1 cellular context compared by ENCODE assay signal in genomic region chr6:116500969-116501433, GRCh38.
TF ChIP-seq lines count a peak whose summit lies in the region.

No MANE protein-coding gene starts in this region.

TF ChIP-seq in HEK293, 187 proteins besides CTCF, POLR2A, EP300 and RAD21 (continued from another document and continues in another):
- TF ChIP-seq AEBP2 (tag by site-specific recombination; IDR thresholded peaks at IDR 0.05; ENCODE audit: borderline replicate concordance) (no peak), ZNF433 (tag by site-specific recombination; IDR thresholded peaks at IDR 0.05; ENCODE audit: low read depth) (no peak), TRIM28 (IDR thresholded peaks at IDR 0.05; ENCODE audit: borderline replicate concordance, low read length) (no peak), ZFHX2 (tag by site-specific recombination; conservative IDR thresholded peaks at IDR 0.05) (peak; percentile 82), ZNF24 (tag by site-specific recombination; IDR thresholded peaks at IDR 0.05) (no peak), ZBTB49 (tag by site-specific recombination; IDR thresholded peaks at IDR 0.05; ENCODE audit: low read depth) (no peak), ZNF639 (tag by site-specific recombination; IDR thresholded peaks at IDR 0.05) (no peak), ZNF549 (tag by site-specific recombination; IDR thresholded peaks at IDR 0.05) (no peak), ZNF280D (tag by site-specific recombination; IDR thresholded peaks at IDR 0.05) (no peak), ZNF362 (tag by site-specific recombination; IDR thresholded peaks at IDR 0.05) (no peak), PATZ1 (tag by site-specific recombination; IDR thresholded peaks at IDR 0.05) (no peak), REST (tag by site-specific recombination; IDR thresholded peaks at IDR 0.05) (no peak), ZNF664 (tag by site-specific recombination; IDR thresholded peaks at IDR 0.05) (no peak), ZNF513 (tag by site-specific recombination; IDR thresholded peaks at IDR 0.05) (no peak), SALL2 (tag by site-specific recombination; IDR thresholded peaks at IDR 0.05; ENCODE audit: borderline replicate concordance) (no peak), ZNF169 (tag by site-specific recombination; IDR thresholded peaks at IDR 0.05) (no peak), INSM2 (tag by site-specific recombination; IDR thresholded peaks at IDR 0.05) (no peak), ZNF266 (tag by site-specific recombination; IDR thresholded peaks at IDR 0.05; ENCODE audit: low read depth) (no peak), ZNF366 (tag by site-specific recombination; conservative IDR thresholded peaks at IDR 0.05) (no peak), ZNF768 (tag by site-specific recombination; IDR thresholded peaks at IDR 0.05) (no peak), ZNF423 (tag by site-specific recombination; IDR thresholded peaks at IDR 0.05) (no peak), ZNF558 (tag by site-specific recombination; IDR thresholded peaks at IDR 0.05) (no peak), ZNF777 (tag by site-specific recombination; IDR thresholded peaks at IDR 0.05; ENCODE audit: borderline replicate concordance) (no peak), ZBTB10 (tag by site-specific recombination; IDR thresholded peaks at IDR 0.05) (no peak), BCL11B (tag by site-specific recombination; IDR thresholded peaks at IDR 0.05; ENCODE audit: low read depth) (no peak), ZNF155 (tag by site-specific recombination; IDR thresholded peaks at IDR 0.05) (no peak), ZBTB1 (tag by site-specific recombination; IDR thresholded peaks at IDR 0.05) (no peak), ZNF548 (tag by site-specific recombination; IDR thresholded peaks at IDR 0.05) (no peak), ZBTB20 (tag by site-specific recombination; IDR thresholded peaks at IDR 0.05) (no peak; the same call in 1 of the 2 replicates), MYNN (tag by site-specific recombination; IDR thresholded peaks at IDR 0.05; ENCODE audit: borderline replicate concordance) (no peak), ZNF449 (tag by site-specific recombination; IDR thresholded peaks at IDR 0.05) (no peak)
